ENCODE assay signal across 2 cellular contexts in the genomic region with DNA sequence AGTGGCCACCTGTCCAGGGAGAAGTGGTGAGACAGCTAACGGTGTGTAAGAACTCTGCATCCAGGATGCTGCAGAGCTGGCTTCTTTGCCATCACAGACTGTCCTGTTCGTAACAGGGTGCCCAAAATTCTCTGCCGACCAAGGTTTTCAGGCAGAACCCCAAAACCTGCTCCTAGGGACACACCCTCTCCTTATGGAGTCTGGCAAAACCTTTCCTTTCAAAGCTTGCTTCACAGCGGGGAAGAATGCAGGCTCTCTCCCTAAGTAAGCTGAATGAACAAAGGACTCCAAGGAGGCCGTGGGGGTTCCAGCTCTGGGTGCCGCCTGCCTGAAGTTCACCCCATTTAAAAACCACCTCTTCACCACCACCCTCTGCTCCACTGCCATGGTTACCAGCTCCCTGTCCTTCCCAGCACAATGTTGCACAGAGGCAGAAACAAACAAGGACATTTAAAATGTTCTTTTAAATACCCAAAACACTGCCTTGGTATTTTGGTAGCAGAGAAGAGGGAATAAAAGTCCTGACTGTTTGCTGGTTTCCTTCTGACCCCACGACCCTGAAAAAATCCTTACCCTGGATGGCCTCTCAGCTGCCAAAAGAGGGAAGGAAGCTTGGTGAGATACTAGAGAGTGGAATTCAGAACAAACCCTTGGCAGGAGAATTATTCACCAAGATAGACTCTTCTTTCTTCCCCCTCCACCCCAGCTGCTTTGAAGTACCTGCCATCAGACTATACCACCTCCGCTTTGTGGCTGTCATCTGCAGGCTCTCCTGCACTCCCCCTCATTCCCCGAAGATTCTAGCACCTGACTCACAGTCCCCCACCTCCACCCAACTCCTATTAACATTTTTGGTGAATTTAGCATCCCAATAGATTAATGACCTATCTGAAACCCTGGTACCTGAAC.
TF ChIP-seq lines count a peak whose summit lies in the region.

No MANE protein-coding gene starts in this region.

TF ChIP-seq in A549, 52 proteins besides CTCF, POLR2A, EP300 and RAD21:
- TF ChIP-seq, protein P1, sequence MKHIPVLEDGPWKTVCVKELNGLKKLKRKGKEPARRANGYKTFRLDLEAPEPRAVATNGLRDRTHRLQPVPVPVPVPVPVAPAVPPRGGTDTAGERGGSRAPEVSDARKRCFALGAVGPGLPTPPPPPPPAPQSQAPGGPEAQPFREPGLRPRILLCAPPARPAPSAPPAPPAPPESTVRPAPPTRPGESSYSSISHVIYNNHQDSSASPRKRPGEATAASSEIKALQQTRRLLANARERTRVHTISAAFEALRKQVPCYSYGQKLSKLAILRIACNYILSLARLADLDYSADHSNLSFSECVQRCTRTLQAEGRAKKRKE (CRISPR knock-in tag; IDR thresholded peaks at IDR 0.05; ENCODE audit: low read depth) = no peak
- TF ChIP-seq HOXB5 (CRISPR knock-in tag; IDR thresholded peaks at IDR 0.05) = no peak

TF ChIP-seq in HCT116, 20 proteins besides CTCF, POLR2A, EP300 and RAD21 (continued from another document):
- no peak for TF ChIP-seq POLR2AphosphoS5 (IDR thresholded peaks at IDR 0.05; ENCODE audit: low read depth, low read length)
